In the genomic region with DNA sequence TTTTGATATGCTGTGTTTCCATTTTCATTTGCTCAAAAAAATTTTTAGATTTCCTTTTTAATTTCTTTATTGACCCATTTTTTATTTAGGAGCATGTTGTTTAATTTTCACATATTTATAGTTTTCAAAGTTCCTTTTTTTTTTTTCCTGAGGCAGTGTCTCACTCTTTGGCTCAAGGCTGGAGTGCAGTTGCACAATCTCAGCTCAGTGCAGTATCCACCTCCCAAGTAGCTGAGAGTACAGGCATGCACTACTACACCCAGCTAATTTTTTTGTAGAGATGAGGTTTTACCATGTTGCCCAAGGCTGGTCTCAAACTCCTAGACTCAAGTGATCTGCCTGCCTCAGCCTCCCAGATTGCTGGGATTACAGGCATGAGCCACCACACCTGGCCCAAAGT, we compare ENCODE assay signal across 13 cellular contexts. TPM values are rescaled to one million over a fixed set of nuclear protein-coding genes. Genes with fewer than 3 reads are reported as not detected.
DNase-seq lines count a peak whose midpoint lies in the region; ATAC-seq and TF ChIP-seq lines count a peak whose summit lies in the region.
"Had no signal": no experiment of that assay in that cellular context is flagged by ENCODE, and none has a peak within 500 bp of the region (broad histone marks: within the 10 kb centered on the region; RNA-seq: fewer than 3 reads in every experiment).

No MANE protein-coding gene starts in this region.

- peaks cover 13% of the 10 kb centered on the region for H3K79me1 ChIP-seq in mesenchymal stem cell (replicated peaks; ENCODE audit: low read length, poor library complexity, severe bottlenecking)

- no peak overlapping the region for H3K4ac ChIP-seq in mesenchymal stem cell (ENCODE audit: low read depth in 1 of 2, low read length in 2 of 2)

- no peak overlapping the region for H3K18ac ChIP-seq in mesenchymal stem cell (ENCODE audit: low read depth in 1 of 2, low read length in 2 of 2)

- no peak overlapping the region for H3K14ac ChIP-seq in mesenchymal stem cell (ENCODE audit: low read length in 2 of 2)

- H2BK12ac ChIP-seq in mesenchymal stem cell (ENCODE audit: low read length in 2 of 2), result no peak overlapping the region

- no peak overlapping the region for H2BK15ac ChIP-seq in mesenchymal stem cell (ENCODE audit: low read depth, poor library complexity, severe bottlenecking)

- TF ChIP-seq POLR2A in esophagus muscularis mucosa (IDR thresholded peaks at IDR 0.05; ENCODE audit: low read depth), result no peak

- H3K9ac ChIP-seq in mesenchymal stem cell (ENCODE audit: low read length), result peak overlapping the region; percentile 37

- no peak for TF ChIP-seq CTCF in AG09309 (IDR thresholded peaks at IDR 0.05; ENCODE audit: control insufficient read depth, insufficient read depth, low read depth, low read length, missing control alignments)
- TF ChIP-seq CTCF in esophagus muscularis mucosa (IDR thresholded peaks at IDR 0.05), result no peak
- no peak for TF ChIP-seq CTCF in GM10266 (IDR thresholded peaks at IDR 0.05; ENCODE audit: control insufficient read depth, insufficient read depth, low read depth, missing control alignments)

- H3K36me3 ChIP-seq in esophagus muscularis mucosa (no peaks in the 10 kb centered on the region), mesenchymal stem cell (ENCODE audit: control insufficient read depth in 1 of 2, insufficient read depth in 2 of 2, low read depth in 1 of 2, low read length in 2 of 2) (peaks cover 7 to 16% of the 10 kb centered on the region in 2 experiments)

- H3K9me3 ChIP-seq in esophagus muscularis mucosa (no peaks in the 10 kb centered on the region), mesenchymal stem cell (ENCODE audit: control insufficient read depth, low read length) (no peaks in the 10 kb centered on the region)

- no peak overlapping the region for H2BK5ac ChIP-seq in mesenchymal stem cell (ENCODE audit: low read depth, low read length, poor library complexity, severe bottlenecking)

- intact Hi-C loops in esophagus muscularis mucosa (cut with DNase I), result no loop called here

- H3K23ac ChIP-seq in mesenchymal stem cell (ENCODE audit: low read length in 2 of 2), result no peak overlapping the region

- no peak overlapping the region for H4K8ac ChIP-seq in mesenchymal stem cell (ENCODE audit: low read length)

- no peak for TF ChIP-seq EP300 in esophagus muscularis mucosa (IDR thresholded peaks at IDR 0.05)

- H2AK5ac ChIP-seq in mesenchymal stem cell (ENCODE audit: low read length, severe bottlenecking), result no peak overlapping the region

- no peak overlapping the region for H2AFZ ChIP-seq in mesenchymal stem cell (ENCODE audit: low read depth, low read length)

- no peak overlapping the region for H4K91ac ChIP-seq in mesenchymal stem cell (ENCODE audit: low read length)

- H2BK120ac ChIP-seq in mesenchymal stem cell (ENCODE audit: low read depth, low read length), result no peak overlapping the region

- no peak for ATAC-seq in stimulated activated naive CD8-positive, alpha-beta T cell treated with anti-CD3 and anti-CD28 coated beads, Interleukin-15, Interleukin-2, amounts not matched to agents 100 U/mL and 50 U/mL, for 24 hours

- DNase-seq in AG09309 (ENCODE audit: low read depth) (peak; percentile 57), MV-4-11 (lab: John Stamatoyannopoulos, UW) (peak; percentile 35), esophagus muscularis mucosa (ENCODE audit: extremely low spot score) (no peak), mesenchymal stem cell (peak; percentile 62), GM10266 (ENCODE audit: extremely low spot score) (no peak), foreskin melanocyte (no peak), H4 (ENCODE audit: low spot score) (no peak)
- no peak for DNase-seq in stimulated activated naive CD8-positive, alpha-beta T cell treated with anti-CD3 and anti-CD28 coated beads, Interleukin-15, Interleukin-2, amounts not matched to agents 100 U/mL and 50 U/mL, for 24 hours
- DNase-seq: activated CD4-positive, alpha-beta T cell treated with anti-CD3 and anti-CD28 coated beads, Interleukin-2, amount 10 ng/mL, durations not matched to agents 7 days and 5 days; activated naive CD4-positive, alpha-beta T cell treated with anti-CD3 and anti-CD28 coated beads, Interleukin-2, amount 50 U/mL, for 16 hours; NCI-H1436 had no signal

- H3K27me3 ChIP-seq in esophagus muscularis mucosa (no peaks in the 10 kb centered on the region), mesenchymal stem cell (ENCODE audit: control insufficient read depth in 1 of 2, insufficient read depth in 1 of 2, low read length in 2 of 2) (no peaks in the 10 kb centered on the region)

- peaks cover 10 to 27% (median 21%) of the 10 kb centered on the region in 4 donors for H3K4me1 ChIP-seq in esophagus muscularis mucosa
- peaks cover 2% of the 10 kb centered on the region for H3K4me1 ChIP-seq in mesenchymal stem cell (ENCODE audit: control insufficient read depth, insufficient read depth, low read depth, low read length)

- H3K27ac ChIP-seq in esophagus muscularis mucosa (replicated peaks in 1 of 4), result peak overlapping the region in 3 of 4 donors; percentile 10 to 56 (median 51)
- H3K27ac ChIP-seq in mesenchymal stem cell (ENCODE audit: low read length, poor library complexity, severe bottlenecking), result no peak overlapping the region
- H3K27ac ChIP-seq: C4-2B had no signal

- H3K4me3 ChIP-seq in AG09309 (ENCODE audit: control insufficient read depth, low read depth, low read length) (no peak overlapping the region), esophagus muscularis mucosa (no peak overlapping the region), mesenchymal stem cell (ENCODE audit: insufficient read depth in 1 of 2, low read depth in 1 of 2, low read length in 2 of 2) (no peak overlapping the region)
- H3K4me3 ChIP-seq: smooth muscle cell had no signal

- no peak overlapping the region for H3K4me2 ChIP-seq in mesenchymal stem cell (ENCODE audit: low read length, poor library complexity, severe bottlenecking)
- H3K4me2 ChIP-seq: smooth muscle cell had no signal

RNA-seq across cellular contexts. Expression of gene PFN2, which starts 36.2 kb away (rescaled TPM):
- total RNA-seq in esophagus muscularis mucosa, result 10 to 100 TPM; 46.4 to 56.1 (median 50.1) TPM
- polyA plus RNA-seq in mesenchymal stem cell (2013, experiment 1 of 2), result 155 TPM
- 176 TPM for polyA plus RNA-seq in mesenchymal stem cell (2013, experiment 2 of 2)
- total RNA-seq in H4 (2014; rRNA removed; shearing (Covaris generic)), result 333 and 336 TPM in 2 replicates

Comparison
In these comparisons a context has a peak if more than half of its experiments do, and no peak if none do; other contexts are left out.
1. DNase-seq: peak in AG09309 (single experiment), MV-4-11 (single experiment) and mesenchymal stem cell (single experiment); none in esophagus muscularis mucosa (single experiment), GM10266 (single experiment), foreskin melanocyte (single experiment), stimulated activated naive CD8-positive, alpha-beta T cell treated with anti-CD3 and anti-CD28 coated beads, Interleukin-15, Interleukin-2, amounts not matched to agents 100 U/mL and 50 U/mL, for 24 hours (single experiment) and H4 (single experiment).